In the genomic region with DNA sequence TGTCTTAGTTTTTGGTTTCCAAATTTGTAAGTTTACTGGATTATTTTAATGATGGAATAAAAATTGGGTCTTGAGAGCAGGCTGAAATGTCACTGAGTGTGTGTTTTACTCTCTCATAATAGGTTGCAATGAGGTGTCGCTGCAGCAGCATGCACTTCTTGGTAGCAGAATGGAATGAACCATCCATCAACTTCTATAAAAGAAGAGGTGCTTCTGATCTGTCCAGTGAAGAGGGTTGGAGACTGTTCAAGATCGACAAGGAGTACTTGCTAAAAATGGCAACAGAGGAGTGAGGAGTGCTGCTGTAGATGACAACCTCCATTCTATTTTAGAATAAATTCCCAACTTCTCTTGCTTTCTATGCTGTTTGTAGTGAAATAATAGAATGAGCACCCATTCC, we compare ENCODE assay signal across 10 cellular contexts. TPM values are rescaled to one million over a fixed set of nuclear protein-coding genes. Genes with fewer than 3 reads are reported as not detected.
A peak's percentile ranks its signal among the peaks of the same experiment; 100 is the strongest.
DNase-seq lines count a peak whose midpoint lies in the region; ATAC-seq and TF ChIP-seq lines count a peak whose summit lies in the region.
"Had no signal": no experiment of that assay in that cellular context is flagged by ENCODE, and none has a peak within 500 bp of the region (broad histone marks: within the 10 kb centered on the region; RNA-seq: fewer than 3 reads in every experiment).

No MANE protein-coding gene starts in this region.

- peak overlapping the region; percentile 91 for H3K27ac Mint-ChIP-seq in activated naive CD8-positive, alpha-beta T cell treated with anti-CD3 and anti-CD28 coated beads, Interleukin-2, amount 50 U/mL, for 24 hours
- no peak overlapping the region for H3K27ac Mint-ChIP-seq in stimulated activated memory B cell treated with anti-CD40 and anti-IgM and Interleukin-4, amounts not matched to agents 10 μg/mL and 1 μg/mL and 100 μg/mL, for 72 hours

- H2AFZ ChIP-seq in hepatocyte: no peak overlapping the region

- TF ChIP-seq CTCF in NB4 (IDR thresholded peaks at IDR 0.05; ENCODE audit: low read depth, low read length): no peak
- TF ChIP-seq CTCF in hepatocyte (IDR thresholded peaks at IDR 0.05; ENCODE audit: poor library complexity): no peak

- H3K27ac ChIP-seq in hepatocyte: peak overlapping the region; percentile 94

- no peaks in the 10 kb centered on the region for H3K36me3 ChIP-seq in hepatocyte (replicated peaks; ENCODE audit: insufficient read depth, low read depth)

- H3K4me1 Mint-ChIP-seq in activated naive CD8-positive, alpha-beta T cell treated with anti-CD3 and anti-CD28 coated beads, Interleukin-2, amount 50 U/mL, for 24 hours: peaks cover 42% of the 10 kb centered on the region
- H3K4me1 Mint-ChIP-seq in stimulated activated memory B cell treated with anti-CD40 and anti-IgM and Interleukin-4, amounts not matched to agents 10 μg/mL and 1 μg/mL and 100 μg/mL, for 72 hours: peaks cover 31% of the 10 kb centered on the region

- H3K4me3 Mint-ChIP-seq in activated naive CD8-positive, alpha-beta T cell treated with anti-CD3 and anti-CD28 coated beads, Interleukin-2, amount 50 U/mL, for 24 hours: peak overlapping the region; percentile 88
- H3K4me3 Mint-ChIP-seq in stimulated activated memory B cell treated with anti-CD40 and anti-IgM and Interleukin-4, amounts not matched to agents 10 μg/mL and 1 μg/mL and 100 μg/mL, for 72 hours: peak overlapping the region; percentile 97

- no peak for ATAC-seq in activated naive CD8-positive, alpha-beta T cell treated with anti-CD3 and anti-CD28 coated beads, Interleukin-2, amount 50 U/mL, for 24 hours
- ATAC-seq in stimulated activated memory B cell treated with anti-CD40 and anti-IgM and Interleukin-4, amounts not matched to agents 10 μg/mL and 1 μg/mL and 100 μg/mL, for 72 hours: no peak

- peaks cover 12% of the 10 kb centered on the region for H4K20me1 ChIP-seq in hepatocyte (ENCODE audit: insufficient read depth, poor library complexity, severe bottlenecking)

- H3K4me3 ChIP-seq in NB4 (ENCODE audit: low read depth, low read length) (peak overlapping the region; percentile 94), hepatocyte (peak overlapping the region; percentile 62)

- peaks cover 27% of the 10 kb centered on the region for H3K79me2 ChIP-seq in hepatocyte

- H3K36me3 Mint-ChIP-seq in activated naive CD8-positive, alpha-beta T cell treated with anti-CD3 and anti-CD28 coated beads, Interleukin-2, amount 50 U/mL, for 24 hours (ENCODE audit: low read depth): peaks cover 24% of the 10 kb centered on the region
- H3K36me3 Mint-ChIP-seq in stimulated activated memory B cell treated with anti-CD40 and anti-IgM and Interleukin-4, amounts not matched to agents 10 μg/mL and 1 μg/mL and 100 μg/mL, for 72 hours: peaks cover 20% of the 10 kb centered on the region

- H3K27me3 ChIP-seq in hepatocyte: no peaks in the 10 kb centered on the region
- H3K27me3 ChIP-seq: testis had no signal

- WGBS in hepatocyte (ENCODE audit: low lambda C conversion rate, missing lambda C conversion rate): 85% methylated on average over 2 of the region's 2 CpGs

- DNase-seq in NB4 (ENCODE audit: low read depth) (no peak), hepatocyte (ENCODE audit: low spot score) (no peak), glomerular visceral epithelial cell (ENCODE audit: extremely low spot score) (no peak), DMS53 treated with DMSO at 0.1 percent for 48 hours (lab: John Stamatoyannopoulos, UW; ENCODE audit: unreplicated experiment) (no peak), HUDEP-2 (lab: John Stamatoyannopoulos, UW; ENCODE audit: unreplicated experiment in 76 of 76) (no peak), SKM-1 treated with dmso at 0.1 percent for 144 hours (lab: John Stamatoyannopoulos, UW; ENCODE audit: unreplicated experiment) (no peak)
- no peak for DNase-seq in activated naive CD8-positive, alpha-beta T cell treated with anti-CD3 and anti-CD28 coated beads, Interleukin-2, amount 50 U/mL, for 24 hours
- DNase-seq: effector CD8-positive, alpha-beta T cell; testis had no signal

- H3K9me3 Mint-ChIP-seq in activated naive CD8-positive, alpha-beta T cell treated with anti-CD3 and anti-CD28 coated beads, Interleukin-2, amount 50 U/mL, for 24 hours: no peaks in the 10 kb centered on the region
- H3K9me3 Mint-ChIP-seq in stimulated activated memory B cell treated with anti-CD40 and anti-IgM and Interleukin-4, amounts not matched to agents 10 μg/mL and 1 μg/mL and 100 μg/mL, for 72 hours: no peaks in the 10 kb centered on the region

- no peaks in the 10 kb centered on the region for H3K9me2 ChIP-seq in hepatocyte (replicated peaks; ENCODE audit: insufficient read depth)

- TF ChIP-seq POLR2A in NB4 (IDR thresholded peaks at IDR 0.05; ENCODE audit: extremely low read depth, insufficient read length): no peak

- H3K27me3 Mint-ChIP-seq in activated naive CD8-positive, alpha-beta T cell treated with anti-CD3 and anti-CD28 coated beads, Interleukin-2, amount 50 U/mL, for 24 hours: no peaks in the 10 kb centered on the region
- H3K27me3 Mint-ChIP-seq in stimulated activated memory B cell treated with anti-CD40 and anti-IgM and Interleukin-4, amounts not matched to agents 10 μg/mL and 1 μg/mL and 100 μg/mL, for 72 hours: no peaks in the 10 kb centered on the region

- H3K4me2 ChIP-seq in hepatocyte: peak overlapping the region; percentile 75

- no peaks in the 10 kb centered on the region for H3K9me3 ChIP-seq in hepatocyte (ENCODE audit: low read depth)
- H3K9me3 ChIP-seq: testis had no signal

- peaks cover 4% of the 10 kb centered on the region for H3K4me1 ChIP-seq in hepatocyte (ENCODE audit: insufficient read depth)
- H3K4me1 ChIP-seq: testis had no signal

RNA-seq across cellular contexts. Expression of a gene that starts 2.6 kb away (rescaled TPM):
- 1,753 and 1,822 TPM in 2 replicates for total RNA-seq in hepatocyte
- polyA plus RNA-seq in hepatocyte: 2,173 and 2,458 TPM in 2 replicates

RNA-seq across cellular contexts. Expression of a gene that starts 42.5 kb away (rescaled TPM):
- 26.9 and 38.5 TPM in 2 replicates for total RNA-seq in hepatocyte
- polyA plus RNA-seq in hepatocyte: 35.9 and 47.6 TPM in 2 replicates
